23 cellular contexts compared by ENCODE assay signal in genomic region chr15:91128028-91128427, GRCh38. TPM values are rescaled to one million over a fixed set of nuclear protein-coding genes. Genes with fewer than 3 reads are reported as not detected.
DNase-seq lines count a peak whose midpoint lies in the region; ATAC-seq and TF ChIP-seq lines count a peak whose summit lies in the region.
"Had no signal": no experiment of that assay in that cellular context is flagged by ENCODE, and none has a peak within 500 bp of the region (broad histone marks: within the 10 kb centered on the region; RNA-seq: fewer than 3 reads in every experiment).

No MANE protein-coding gene starts in this region.

- H3K4me3 Mint-ChIP-seq in MCF 10A (ENCODE audit: unreplicated experiment): no peak overlapping the region
- no peak overlapping the region for H3K4me3 Mint-ChIP-seq in endodermal cell
- H3K4me3 Mint-ChIP-seq in WTC11: no peak overlapping the region
- H3K4me3 Mint-ChIP-seq: CD8-positive, alpha-beta memory T cell; IgD-negative memory B cell had no signal

- WGBS in endodermal cell (ENCODE audit: insufficient coverage in 1 of 2, insufficient read length in 1 of 2), 2 experiments: 76 to 83% methylated on average over 2 to 4 of the region's 4 CpGs
- WGBS in esophagus squamous epithelium, 2 donors: 62 to 63% methylated on average over 3 to 4 of the region's 4 CpGs

- no peaks in the 10 kb centered on the region for H3K36me3 ChIP-seq in breast epithelium
- no peaks in the 10 kb centered on the region for H3K36me3 ChIP-seq in endodermal cell (ENCODE audit: control insufficient read depth, insufficient read depth, low read length)
- no peaks in the 10 kb centered on the region for H3K36me3 ChIP-seq in esophagus squamous epithelium

- ATAC-seq in WTC11: no peak

- no peak for TF ChIP-seq CTCF in MCF 10A (IDR thresholded peaks at IDR 0.05; ENCODE audit: unreplicated experiment)
- TF ChIP-seq CTCF in breast epithelium (IDR thresholded peaks at IDR 0.05): no peak
- TF ChIP-seq CTCF in endodermal cell (conservative IDR thresholded peaks at IDR 0.05): no peak
- no peak for TF ChIP-seq CTCF in WTC11 (IDR thresholded peaks at IDR 0.05)
- no peak for TF ChIP-seq CTCF in esophagus squamous epithelium (IDR thresholded peaks at IDR 0.05)

- DNase-seq in MCF 10A (ENCODE audit: unreplicated experiment): peak; percentile 18
- DNase-seq in breast epithelium (ENCODE audit: low spot score in 2 of 2): no peak
- DNase-seq in endodermal cell: peak; percentile 68
- DNase-seq in occipital lobe (lab: John Stamatoyannopoulos, UW): peak; percentile 71
- no peak for DNase-seq in WTC11 (ENCODE audit: low spot score)
- no peak for DNase-seq in ecto neural progenitor cell (ENCODE audit: low spot score)
- DNase-seq in esophagus squamous epithelium (lab: John Stamatoyannopoulos, UW): no peak
- DNase-seq: 8988T; AML-193; CD8-positive, alpha-beta memory T cell; GF-D8; H7; Karpas-422; NCI-H1694; NCI-H2081 treated with DMSO at 0.1 percent for 48 hours; NCI-H446; SHP77 treated with DMSO at 0.1 percent for 48 hours had no signal

- no peaks in the 10 kb centered on the region for H3K36me3 Mint-ChIP-seq in MCF 10A (ENCODE audit: insufficient read depth, unreplicated experiment)
- no peaks in the 10 kb centered on the region for H3K36me3 Mint-ChIP-seq in endodermal cell (ENCODE audit: low read depth)
- H3K36me3 Mint-ChIP-seq in WTC11: no peaks in the 10 kb centered on the region
- H3K36me3 Mint-ChIP-seq: CD8-positive, alpha-beta memory T cell; IgD-negative memory B cell had no signal

- no TSS peak for BruUV-seq in MCF 10A (replicated peaks; lab: Mats Ljungman, UMichigan)

- H3K9me3 ChIP-seq in breast epithelium (no peaks in the 10 kb centered on the region), endodermal cell (ENCODE audit: control insufficient read depth, low read length) (no peaks in the 10 kb centered on the region), esophagus squamous epithelium (no peaks in the 10 kb centered on the region)

- H3K9me3 Mint-ChIP-seq in MCF 10A (ENCODE audit: unreplicated experiment) (no peaks in the 10 kb centered on the region), endodermal cell (no peaks in the 10 kb centered on the region), WTC11 (no peaks in the 10 kb centered on the region)
- H3K9me3 Mint-ChIP-seq: CD8-positive, alpha-beta memory T cell; IgD-negative memory B cell had no signal

- H3K27me3 Mint-ChIP-seq in MCF 10A (ENCODE audit: insufficient read depth, unreplicated experiment): peaks cover under 1% of the 10 kb centered on the region
- peaks cover 12% of the 10 kb centered on the region for H3K27me3 Mint-ChIP-seq in endodermal cell (ENCODE audit: insufficient read depth)
- no peaks in the 10 kb centered on the region for H3K27me3 Mint-ChIP-seq in WTC11 (ENCODE audit: low read depth)

- H3K4me1 ChIP-seq in breast epithelium (no peaks in the 10 kb centered on the region), endodermal cell (ENCODE audit: control insufficient read depth, insufficient read depth, low read length) (peaks cover 11% of the 10 kb centered on the region), esophagus squamous epithelium (no peaks in the 10 kb centered on the region)

- CTCF ChIA-PET in MCF 10A (lab: Yijun Ruan, JAX) (interaction anchor here (1.3 to 1.4 kb wide), 2 partner anchors 9 to 11 kb away, joined by 4 to 5 read pairs; no protein-coding TSS in a partner anchor), WTC11 (lab: Charles Lee) (interaction anchor here (1.0 to 2.3 kb wide), 5 partner anchors 72 to 196 kb away, joined by 4 to 10 read pairs (median 4); no protein-coding TSS in a partner anchor)

- no peak overlapping the region for H3K27ac Mint-ChIP-seq in MCF 10A (ENCODE audit: low read depth, unreplicated experiment)
- no peak overlapping the region for H3K27ac Mint-ChIP-seq in endodermal cell
- H3K27ac Mint-ChIP-seq in WTC11: no peak overlapping the region
- H3K27ac Mint-ChIP-seq: CD8-positive, alpha-beta memory T cell; IgD-negative memory B cell had no signal

- H3K27ac ChIP-seq in breast epithelium: peak overlapping the region in 1 of 2 donors; percentile 12
- H3K27ac ChIP-seq in endodermal cell (ENCODE audit: low read depth, low read length): no peak overlapping the region
- no peak overlapping the region for H3K27ac ChIP-seq in esophagus squamous epithelium
- H3K27ac ChIP-seq: C4-2B, RWPE1, SK-N-MC had no signal

- TF ChIP-seq POLR2A in breast epithelium (IDR thresholded peaks at IDR 0.05) (no peak), esophagus squamous epithelium (IDR thresholded peaks at IDR 0.05) (no peak)

- H3K9ac ChIP-seq in endodermal cell (ENCODE audit: extremely low read depth, low read length, poor library complexity, severe bottlenecking): no peak overlapping the region

- intact Hi-C loops in MCF 10A (cut with micrococcal nuclease) (no loop called here), breast epithelium (cut with DNase I; ENCODE audit: low total_unique reads) (no loop called here), esophagus squamous epithelium (cut with DNase I) (no loop called here)

- no peaks in the 10 kb centered on the region for H3K4me1 Mint-ChIP-seq in MCF 10A (ENCODE audit: insufficient read depth, unreplicated experiment)
- peaks cover 5% of the 10 kb centered on the region for H3K4me1 Mint-ChIP-seq in endodermal cell
- H3K4me1 Mint-ChIP-seq in WTC11: peaks cover 14% of the 10 kb centered on the region
- H3K4me1 Mint-ChIP-seq: CD8-positive, alpha-beta memory T cell; IgD-negative memory B cell had no signal

- H3K27me3 ChIP-seq in breast epithelium (peaks cover 0 to 9% of the 10 kb centered on the region in 2 donors), endodermal cell (ENCODE audit: control insufficient read depth, insufficient read depth, low read length, poor library complexity, severe bottlenecking) (peaks cover 20% of the 10 kb centered on the region), esophagus squamous epithelium (peaks cover 0 to 74% (median 0%) of the 10 kb centered on the region in 4 donors)

- POLR2A ChIA-PET in MCF 10A (lab: Yijun Ruan, JAX) (no interaction called here), WTC11 (lab: Charles Lee) (no interaction called here)

- H3K4me3 ChIP-seq in breast epithelium: no peak overlapping the region
- H3K4me3 ChIP-seq in endodermal cell (ENCODE audit: low read length): no peak overlapping the region
- H3K4me3 ChIP-seq in esophagus squamous epithelium: no peak overlapping the region
- H3K4me3 ChIP-seq: SK-N-MC had no signal

TF ChIP-seq in WTC11, 78 proteins besides CTCF, POLR2A, EP300 and RAD21:
- TF ChIP-seq ETV6 (CRISPR knock-in tag; IDR thresholded peaks at IDR 0.05) (no peak), STAT6 (CRISPR knock-in tag; conservative IDR thresholded peaks at IDR 0.05; ENCODE audit: low read depth) (no peak), HMGA2 (CRISPR knock-in tag; IDR thresholded peaks at IDR 0.05) (no peak), SMAD4 (CRISPR knock-in tag; IDR thresholded peaks at IDR 0.05) (no peak), FOXP1 (CRISPR knock-in tag; IDR thresholded peaks at IDR 0.05; ENCODE audit: borderline replicate concordance) (no peak), SP1 (CRISPR knock-in tag; conservative IDR thresholded peaks at IDR 0.05) (no peak), CBFB (CRISPR knock-in tag; IDR thresholded peaks at IDR 0.05; ENCODE audit: low read depth) (no peak), GTF2I (CRISPR knock-in tag; conservative IDR thresholded peaks at IDR 0.05) (no peak)

RNA-seq across cellular contexts. Expression of gene SV2B, which starts 28.0 kb away (rescaled TPM):
- total RNA-seq in MCF 10A (2022) (0.44 and 0.96 TPM in 2 replicates), breast epithelium (1 to 10 TPM in 2 of 3 donors, under 1 TPM in 1; 0.44 to 4.9 (median 2.2) TPM), endodermal cell (1 to 10 TPM; 6.5 to 8.8 TPM), occipital lobe (33.5 TPM), WTC11 (2021) (0.64 to 1.4 TPM (median 0.82 TPM) in 3 replicates), esophagus squamous epithelium (under 1 TPM in 3 of 4 donors, not detected in 1; 0.04 to 0.95 (median 0.59) TPM)
- polyA plus RNA-seq in endodermal cell (2013, experiment 1 of 2): 0.18 TPM
- 0.17 TPM for polyA plus RNA-seq in endodermal cell (2013, experiment 2 of 2)
- total RNA-seq: M059J had no signal
- polyA plus RNA-seq: AG04450; CD8-positive, alpha-beta memory T cell had no signal

Comparison
In these comparisons a context has a peak if more than half of its experiments do, and no peak if none do; other contexts are left out.
1. DNase-seq: peak in MCF 10A (single experiment), endodermal cell (single experiment) and occipital lobe (single experiment); none in breast epithelium (0 of 2), WTC11 (single experiment), ecto neural progenitor cell (single experiment) and esophagus squamous epithelium (single experiment).